Comparison of ENCODE assay signal across 1 cellular context in the genomic region with DNA sequence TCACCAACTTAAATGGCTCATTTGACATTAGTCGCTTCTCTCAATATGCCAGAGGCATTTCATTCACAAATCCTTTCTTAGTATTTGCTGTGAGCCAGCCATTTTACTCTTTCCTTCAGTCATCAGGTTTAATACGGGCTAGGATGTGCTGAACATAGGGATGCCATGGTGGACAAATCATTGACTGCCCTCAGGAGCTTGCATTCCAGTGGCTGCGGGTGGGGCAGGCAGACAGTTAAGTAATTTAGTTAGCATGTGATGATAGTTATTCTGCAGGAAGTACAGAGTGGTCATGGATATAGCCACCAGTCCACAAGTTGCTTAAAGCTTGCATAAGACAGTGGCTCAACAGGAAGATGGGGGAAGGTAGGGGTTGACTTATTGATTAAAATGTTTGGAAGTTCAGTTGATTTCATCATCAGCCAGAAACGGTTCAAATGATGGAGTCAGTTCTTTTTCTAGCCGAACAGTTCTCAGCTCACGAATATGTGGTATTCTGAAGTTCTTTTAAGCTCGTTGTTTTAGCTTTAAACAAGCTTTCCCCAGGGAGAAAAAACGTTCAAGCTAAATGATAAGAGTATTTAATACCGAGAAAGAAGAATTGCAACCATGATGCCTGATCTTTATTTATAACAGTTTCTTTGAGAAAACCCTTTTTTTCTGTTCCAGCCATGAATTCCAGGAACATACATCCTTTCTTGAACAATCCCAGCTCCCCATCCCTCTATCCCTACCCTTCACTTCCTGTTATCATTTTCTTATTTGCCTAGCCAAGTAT.
TF ChIP-seq lines count a peak whose summit lies in the region.

No MANE protein-coding gene starts in this region.

TF ChIP-seq in neural cell, 6 proteins besides CTCF, POLR2A, EP300 and RAD21 (continued from another document):
- TF ChIP-seq MXI1 (conservative IDR thresholded peaks at IDR 0.05; ENCODE audit: poor library complexity, severe bottlenecking) (no peak), EZH2 (IDR thresholded peaks at IDR 0.05; ENCODE audit: borderline replicate concordance, insufficient read depth, low read length, poor library complexity, severe bottlenecking) (no peak), TAF1 (IDR thresholded peaks at IDR 0.05; ENCODE audit: low read depth) (no peak)
